25 cellular contexts compared by ENCODE assay signal in genomic region chr19:18685597-18686164, GRCh38. TPM values are rescaled to one million over a fixed set of nuclear protein-coding genes. Genes with fewer than 3 reads are reported as not detected.
DNase-seq lines count a peak whose midpoint lies in the region; TF ChIP-seq lines count a peak whose summit lies in the region.
"Had no signal": no experiment of that assay in that cellular context is flagged by ENCODE, and none has a peak within 500 bp of the region (broad histone marks: within the 10 kb centered on the region; RNA-seq: fewer than 3 reads in every experiment).

No MANE protein-coding gene starts in this region.

- H3K4me2 ChIP-seq in Loucy (ENCODE audit: low read depth, low read length, poor library complexity, severe bottlenecking), result peak overlapping the region; percentile 47
- H3K4me2 ChIP-seq in Karpas-422 (ENCODE audit: low read depth, low read length, poor library complexity, severe bottlenecking), result no peak overlapping the region
- H3K4me2 ChIP-seq: smooth muscle cell had no signal

- H3K9me3 Mint-ChIP-seq in CD14-positive monocyte (no peaks in the 10 kb centered on the region), neural crest cell (no peaks in the 10 kb centered on the region)
- H3K9me3 Mint-ChIP-seq: naive B cell had no signal

- no peak overlapping the region for H3K9ac ChIP-seq in Loucy (ENCODE audit: low read depth, low read length, poor library complexity, severe bottlenecking)
- H3K9ac ChIP-seq in Karpas-422 (ENCODE audit: low read length), result no peak overlapping the region

- H3K36me3 Mint-ChIP-seq in CD14-positive monocyte, result peaks cover 3 to 9% of the 10 kb centered on the region in 2 donors
- H3K36me3 Mint-ChIP-seq in neural crest cell (ENCODE audit: low read depth), result no peaks in the 10 kb centered on the region
- H3K36me3 Mint-ChIP-seq: naive B cell had no signal

- H3K79me2 ChIP-seq in Loucy (ENCODE audit: insufficient read depth, low read length) (peaks cover 57% of the 10 kb centered on the region), Karpas-422 (ENCODE audit: low read length) (peaks cover 8% of the 10 kb centered on the region; the same call in 1 of the 2 replicates)

- no peaks in the 10 kb centered on the region for H3K27me3 ChIP-seq in Loucy (ENCODE audit: insufficient read depth, low read length, poor library complexity, severe bottlenecking)
- no peaks in the 10 kb centered on the region for H3K27me3 ChIP-seq in Karpas-422 (ENCODE audit: low read length)

- H3K27me3 Mint-ChIP-seq in CD14-positive monocyte (ENCODE audit: low read depth in 3 of 3) (peaks cover 2% of the 10 kb centered on the region in 3 donors), neural crest cell (ENCODE audit: low read depth) (no peaks in the 10 kb centered on the region)
- H3K27me3 Mint-ChIP-seq: naive B cell had no signal

- H3K4me1 Mint-ChIP-seq in CD14-positive monocyte (peaks cover 46% of the 10 kb centered on the region), neural crest cell (peaks cover 18% of the 10 kb centered on the region)

- H4K20me1 ChIP-seq in Loucy (ENCODE audit: insufficient read depth, low read length, poor library complexity, severe bottlenecking) (no peaks in the 10 kb centered on the region), Karpas-422 (ENCODE audit: insufficient read depth, low read depth, low read length) (peaks cover 13% of the 10 kb centered on the region)

- peaks cover 18% of the 10 kb centered on the region for H3K4me1 ChIP-seq in Loucy (ENCODE audit: insufficient read depth, low read length, poor library complexity, severe bottlenecking)
- H3K4me1 ChIP-seq in Karpas-422 (ENCODE audit: low read length), result peaks cover 17% of the 10 kb centered on the region

- H3K9me3 ChIP-seq in Loucy (ENCODE audit: insufficient read depth, low read depth, low read length) (no peaks in the 10 kb centered on the region), Karpas-422 (ENCODE audit: low read length) (no peaks in the 10 kb centered on the region)
- H3K9me3 ChIP-seq: psoas muscle had no signal

- H3K9me2 ChIP-seq in Loucy (replicated peaks; ENCODE audit: low read depth, low read length), result no peaks in the 10 kb centered on the region
- H3K9me2 ChIP-seq in Karpas-422 (replicated peaks; ENCODE audit: insufficient read depth, low read length), result no peaks in the 10 kb centered on the region

- DNase-seq in CD14-positive monocyte (ENCODE audit: low spot score) (no peak), fibroblast of peridontal ligament (ENCODE audit: extremely low read depth) (peak; percentile 44), neural crest cell (ENCODE audit: low read depth, low spot score) (no peak), DMS 273 treated with DMSO at 0.1 percent for 48 hours (lab: John Stamatoyannopoulos, UW) (no peak), NCI-H2081 (lab: John Stamatoyannopoulos, UW) (no peak), superior temporal gyrus (ENCODE audit: extremely low spot score) (no peak), Karpas-422 (no peak)
- DNase-seq: activated CD4-positive, alpha-beta T cell treated with anti-CD3 and anti-CD28 coated beads, Interleukin-2, amount 50 U/mL, for 4 hours; activated naive CD4-positive, alpha-beta T cell; activated T-cell treated with anti-CD3 and anti-CD28 coated beads for 4 hours; GOT3; islet precursor cell; mammary epithelial cell; naive B cell; NCI-H1436 treated with DMSO at 0.1 percent for 48 hours; NCI-H2171; NCI-H526 treated with DMSO at 0.1 percent for 48 hours; psoas muscle; SIG-M5; stimulated activated CD4-positive, alpha-beta T cell treated with anti-CD3 and anti-CD28 coated beads, Interleukin-4, amount 100 ng/mL, for 24 hours; substantia nigra; T-helper 1 cell; WERI-Rb-1 had no signal

- H3K4me3 ChIP-seq in Loucy (ENCODE audit: low read length, poor library complexity, severe bottlenecking) (no peak overlapping the region), Karpas-422 (ENCODE audit: low read length) (no peak overlapping the region)
- H3K4me3 ChIP-seq: psoas muscle, smooth muscle cell had no signal

- H3K27ac ChIP-seq in Karpas-422 (ENCODE audit: low read length), result no peak overlapping the region
- H3K27ac ChIP-seq: psoas muscle, WERI-Rb-1 had no signal

- H3K36me3 ChIP-seq in Loucy (ENCODE audit: insufficient read depth, low read length), result no peaks in the 10 kb centered on the region
- H3K36me3 ChIP-seq in Karpas-422 (ENCODE audit: insufficient read depth, low read length), result no peaks in the 10 kb centered on the region

- H3K27ac Mint-ChIP-seq in CD14-positive monocyte (peak overlapping the region; percentile 35 to 80 (median 57)), neural crest cell (ENCODE audit: unreplicated experiment) (no peak overlapping the region)

- TF ChIP-seq CTCF in CD14-positive monocyte (IDR thresholded peaks at IDR 0.05) (no peak), Loucy (conservative IDR thresholded peaks at IDR 0.05; ENCODE audit: low read length) (no peak), neural crest cell (conservative IDR thresholded peaks at IDR 0.05) (no peak)

- H3F3A ChIP-seq in Loucy (ENCODE audit: low read depth), result no peaks in the 10 kb centered on the region

- H2AFZ ChIP-seq in Loucy (ENCODE audit: low read length) (no peak overlapping the region), Karpas-422 (ENCODE audit: low read length) (no peak overlapping the region)

- intact Hi-C loops in CD14-positive monocyte (cut with micrococcal nuclease), result no loop called here

- H3K4me3 Mint-ChIP-seq in CD14-positive monocyte (no peak overlapping the region), neural crest cell (peak overlapping the region; percentile 73)

RNA-seq across cellular contexts. Expression of gene CRTC1, which starts 2.2 kb away (rescaled TPM):
- under 1 TPM; 0.28 to 0.55 TPM for polyA plus RNA-seq in CD14-positive monocyte
- total RNA-seq in neural crest cell, result 24.1 and 25.2 TPM in 2 replicates
- total RNA-seq in Karpas-422 (2014; rRNA removed; shearing (Covaris generic); ENCODE audit: low replicate concordance), result 3.7 and 5.5 TPM in 2 replicates

RNA-seq across cellular contexts. Expression of gene KLHL26, which starts 48.9 kb away (rescaled TPM):
- polyA plus RNA-seq in CD14-positive monocyte, result 1 to 10 TPM; 1.6 to 2.0 TPM
- 11.1 and 12.3 TPM in 2 replicates for total RNA-seq in neural crest cell
- 3.7 and 4.0 TPM in 2 replicates for total RNA-seq in Karpas-422 (2014; rRNA removed; shearing (Covaris generic); ENCODE audit: low replicate concordance)
